11 cellular contexts compared by ENCODE assay signal in genomic region chr4:169210516-169211108, GRCh38.
A peak's percentile ranks its signal among the peaks of the same experiment; 100 is the strongest.
DNase-seq lines count a peak whose midpoint lies in the region; ATAC-seq, FAIRE-seq and TF ChIP-seq lines count a peak whose summit lies in the region.
"Had no signal": no experiment of that assay in that cellular context is flagged by ENCODE, and none has a peak within 500 bp of the region (broad histone marks: within the 10 kb centered on the region; RNA-seq: fewer than 3 reads in every experiment).

No MANE protein-coding gene starts in this region.

- TF ChIP-seq POLR2A in GM12891 (IDR thresholded peaks at IDR 0.05; ENCODE audit: low read depth, low read length): no peak

- ATAC-seq in GM19468 (IDR thresholded peaks at IDR 0.05; ENCODE audit: extremely low read depth, unreplicated experiment) (peak; percentile 88), HG02981 (IDR thresholded peaks at IDR 0.05; ENCODE audit: unreplicated experiment) (peak; percentile 94)
- ATAC-seq: activated CD4-positive, alpha-beta T cell treated with anti-CD3 and anti-CD28 coated beads for 36 hours had no signal

- in situ Hi-C loops in KBM-7 (cut with MboI; ENCODE audit: low pct_unique_long_range_greater_than_20kb, low sequenced_read_pairs): no loop called here

- FAIRE-seq in GM12891 (lab: Jason Lieb, UNC): no peak
- FAIRE-seq: endometrium had no signal

- no peak for DNase-seq in GM12891 (ENCODE audit: insufficient read length, low spot score)
- DNase-seq in NOMO-1 (lab: John Stamatoyannopoulos, UW; ENCODE audit: unreplicated experiment in 2 of 2): peak; percentile 50 to 88
- DNase-seq in KBM-7: no peak
- DNase-seq in stimulated activated CD4-positive, alpha-beta T cell treated with anti-CD3 and anti-CD28 coated beads, Interleukin-4, amount 100 ng/mL, for 1 hour: no peak
- DNase-seq in activated effector memory CD4-positive, alpha-beta T cell treated with anti-CD3 and anti-CD28 coated beads, Interleukin-2, amount 50 U/mL, for 16 hours: no peak
- DNase-seq in NCI-H1436 treated with DMSO at 0.1 percent for 48 hours (lab: John Stamatoyannopoulos, UW): no peak
- DNase-seq: activated CD4-positive, alpha-beta T cell treated with anti-CD3 and anti-CD28 coated beads for 36 hours; RPMI8226 had no signal

TF ChIP-seq in GM12891, 5 proteins besides CTCF, POLR2A, EP300 and RAD21:
- TF ChIP-seq TAF1 (IDR thresholded peaks at IDR 0.05; ENCODE audit: low read depth, low read length) (no peak), POU2F2 (IDR thresholded peaks at IDR 0.05; ENCODE audit: low read depth, low read length) (peak; percentile 75; the same call in 1 of the 2 replicates), POLR2AphosphoS5 (IDR thresholded peaks at IDR 0.05; ENCODE audit: low read depth, low read length) (no peak), SPI1 (IDR thresholded peaks at IDR 0.05; ENCODE audit: low read depth, low read length) (peak; percentile 70), PAX5 (IDR thresholded peaks at IDR 0.05; ENCODE audit: insufficient read depth, low read length, severe bottlenecking) (no peak)

Comparison
In these comparisons a context has a peak if more than half of its experiments do, and no peak if none do; other contexts are left out.
1. DNase-seq: peak in NOMO-1 (2 of 2); none in GM12891 (single experiment), KBM-7 (single experiment), stimulated activated CD4-positive, alpha-beta T cell treated with anti-CD3 and anti-CD28 coated beads, Interleukin-4, amount 100 ng/mL, for 1 hour (single experiment), activated effector memory CD4-positive, alpha-beta T cell treated with anti-CD3 and anti-CD28 coated beads, Interleukin-2, amount 50 U/mL, for 16 hours (single experiment) and NCI-H1436 treated with DMSO at 0.1 percent for 48 hours (single experiment).